27 cellular contexts compared by ENCODE assay signal in the genomic region with DNA sequence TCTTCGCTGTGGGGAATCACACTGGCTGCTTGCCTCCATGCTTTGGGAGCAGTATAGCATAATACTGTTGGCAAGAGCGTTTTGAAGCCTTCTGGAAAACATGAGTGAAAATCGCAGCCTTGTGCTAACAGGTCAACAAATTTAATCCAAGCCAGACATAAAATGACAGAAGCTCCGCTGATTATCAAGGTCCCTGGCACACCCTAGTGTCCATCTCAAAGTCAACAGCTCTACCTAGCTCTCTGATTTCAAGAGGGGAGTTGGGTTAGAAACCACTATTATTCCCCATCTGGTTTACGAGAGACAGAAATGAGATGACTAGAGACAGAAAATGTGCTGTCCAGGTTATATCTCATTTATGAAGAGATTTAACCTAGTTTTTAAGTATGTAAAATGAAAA.
"Had no signal": no experiment of that assay in that cellular context is flagged by ENCODE, and none has a peak within 500 bp of the region (broad histone marks: within the 10 kb centered on the region; RNA-seq: fewer than 3 reads in every experiment).

No MANE protein-coding gene starts in this region.

- H3K4me1 ChIP-seq: gastrocnemius medialis, heart right ventricle, left ventricle myocardium inferior, lower lobe of right lung, parathyroid adenoma, psoas muscle, right lobe of liver, spleen, testis, tibial nerve, upper lobe of right lung, vagina had no signal

- H3K9me3 ChIP-seq: gastrocnemius medialis, lower lobe of right lung, psoas muscle, right lobe of liver, testis, upper lobe of right lung, vagina had no signal

- H3K36me3 Mint-ChIP-seq: memory B cell; natural killer cell treated with Interleukin-12 subunit alpha and Interleukin-12 subunit beta and Interleukin-15 and Interleukin-18, amount 100 ng/mL, for 72 hours; stimulated activated memory B cell treated with anti-CD40 and anti-IgM and Interleukin-4, amounts not matched to agents 10 μg/mL and 1 μg/mL and 100 μg/mL, for 72 hours had no signal

- H3K79me2 ChIP-seq: parathyroid adenoma had no signal

- ATAC-seq: gastrocnemius medialis; heart right ventricle; left cardiac atrium; lower lobe of right lung; natural killer cell treated with Interleukin-12 subunit alpha and Interleukin-12 subunit beta and Interleukin-15 and Interleukin-18, amount 100 ng/mL, for 72 hours; psoas muscle; right lobe of liver; upper lobe of right lung had no signal

- H3K9me3 Mint-ChIP-seq: stimulated activated memory B cell treated with anti-CD40 and anti-IgM and Interleukin-4, amounts not matched to agents 10 μg/mL and 1 μg/mL and 100 μg/mL, for 72 hours; stimulated activated naive CD8-positive, alpha-beta T cell treated with anti-CD3 and anti-CD28 coated beads, Interleukin-15, Interleukin-2, amounts not matched to agents 100 ng/mL and 50 ng/mL, for 24 hours had no signal

- H3K27ac ChIP-seq: epithelial cell of prostate, esophagus muscularis mucosa, gastrocnemius medialis, heart right ventricle, left ventricle myocardium inferior, lower lobe of right lung, parathyroid adenoma, psoas muscle, right lobe of liver, spleen, testis, tibial nerve, upper lobe of right lung, vagina had no signal

- H3K27ac Mint-ChIP-seq: memory B cell; natural killer cell treated with Interleukin-12 subunit alpha and Interleukin-12 subunit beta and Interleukin-15 and Interleukin-18, amount 100 ng/mL, for 72 hours; stimulated activated memory B cell treated with anti-CD40 and anti-IgM and Interleukin-4, amounts not matched to agents 10 μg/mL and 1 μg/mL and 100 μg/mL, for 72 hours; stimulated activated naive CD8-positive, alpha-beta T cell treated with anti-CD3 and anti-CD28 coated beads, Interleukin-15, Interleukin-2, amounts not matched to agents 100 ng/mL and 50 ng/mL, for 24 hours had no signal

- H3K27me3 ChIP-seq: esophagus muscularis mucosa, gastrocnemius medialis, heart right ventricle, right lobe of liver, testis, tibial nerve, upper lobe of right lung, vagina had no signal

- H3K9ac ChIP-seq: parathyroid adenoma had no signal

- DNase-seq: effector memory CD4-positive, alpha-beta T cell; gastrocnemius medialis; heart right ventricle; kidney; left cardiac atrium; left ventricle myocardium inferior; lower lobe of right lung; midbrain; occipital lobe; psoas muscle; retina; right lobe of liver; spleen; stimulated activated CD4-positive, alpha-beta T cell treated with anti-CD3 and anti-CD28 coated beads, Interleukin-15, amount 100 ng/mL, for 24 hours; stimulated activated CD4-positive, alpha-beta T cell treated with anti-CD3 and anti-CD28 coated beads, Interleukin-1b, Interleukin-23, amount 100 ng/mL, for 48 hours; stimulated activated CD4-positive, alpha-beta T cell treated with anti-CD3 and anti-CD28 coated beads, Interleukin-4, amount 100 ng/mL, for 24 hours; testis; upper lobe of right lung had no signal

- H3K4me1 Mint-ChIP-seq: memory B cell; stimulated activated memory B cell treated with anti-CD40 and anti-IgM and Interleukin-4, amounts not matched to agents 10 μg/mL and 1 μg/mL and 100 μg/mL, for 72 hours had no signal

- H3K4me3 ChIP-seq: esophagus muscularis mucosa, gastrocnemius medialis, heart right ventricle, left ventricle myocardium inferior, lower lobe of right lung, psoas muscle, right lobe of liver, spleen, testis, tibial nerve, upper lobe of right lung, vagina had no signal

- FAIRE-seq: kidney had no signal

- H3K36me3 ChIP-seq: esophagus muscularis mucosa, gastrocnemius medialis, heart right ventricle, left ventricle myocardium inferior, lower lobe of right lung, right lobe of liver, spleen, tibial nerve, upper lobe of right lung, vagina had no signal

- H2AFZ ChIP-seq: parathyroid adenoma had no signal

- H3K27me3 Mint-ChIP-seq: memory B cell; natural killer cell treated with Interleukin-12 subunit alpha and Interleukin-12 subunit beta and Interleukin-15 and Interleukin-18, amount 100 ng/mL, for 72 hours had no signal

- H3K4me3 Mint-ChIP-seq: memory B cell; natural killer cell treated with Interleukin-12 subunit alpha and Interleukin-12 subunit beta and Interleukin-15 and Interleukin-18, amount 100 ng/mL, for 72 hours; stimulated activated memory B cell treated with anti-CD40 and anti-IgM and Interleukin-4, amounts not matched to agents 10 μg/mL and 1 μg/mL and 100 μg/mL, for 72 hours; stimulated activated naive CD8-positive, alpha-beta T cell treated with anti-CD3 and anti-CD28 coated beads, Interleukin-15, Interleukin-2, amounts not matched to agents 100 ng/mL and 50 ng/mL, for 24 hours had no signal
